In the genomic region with DNA sequence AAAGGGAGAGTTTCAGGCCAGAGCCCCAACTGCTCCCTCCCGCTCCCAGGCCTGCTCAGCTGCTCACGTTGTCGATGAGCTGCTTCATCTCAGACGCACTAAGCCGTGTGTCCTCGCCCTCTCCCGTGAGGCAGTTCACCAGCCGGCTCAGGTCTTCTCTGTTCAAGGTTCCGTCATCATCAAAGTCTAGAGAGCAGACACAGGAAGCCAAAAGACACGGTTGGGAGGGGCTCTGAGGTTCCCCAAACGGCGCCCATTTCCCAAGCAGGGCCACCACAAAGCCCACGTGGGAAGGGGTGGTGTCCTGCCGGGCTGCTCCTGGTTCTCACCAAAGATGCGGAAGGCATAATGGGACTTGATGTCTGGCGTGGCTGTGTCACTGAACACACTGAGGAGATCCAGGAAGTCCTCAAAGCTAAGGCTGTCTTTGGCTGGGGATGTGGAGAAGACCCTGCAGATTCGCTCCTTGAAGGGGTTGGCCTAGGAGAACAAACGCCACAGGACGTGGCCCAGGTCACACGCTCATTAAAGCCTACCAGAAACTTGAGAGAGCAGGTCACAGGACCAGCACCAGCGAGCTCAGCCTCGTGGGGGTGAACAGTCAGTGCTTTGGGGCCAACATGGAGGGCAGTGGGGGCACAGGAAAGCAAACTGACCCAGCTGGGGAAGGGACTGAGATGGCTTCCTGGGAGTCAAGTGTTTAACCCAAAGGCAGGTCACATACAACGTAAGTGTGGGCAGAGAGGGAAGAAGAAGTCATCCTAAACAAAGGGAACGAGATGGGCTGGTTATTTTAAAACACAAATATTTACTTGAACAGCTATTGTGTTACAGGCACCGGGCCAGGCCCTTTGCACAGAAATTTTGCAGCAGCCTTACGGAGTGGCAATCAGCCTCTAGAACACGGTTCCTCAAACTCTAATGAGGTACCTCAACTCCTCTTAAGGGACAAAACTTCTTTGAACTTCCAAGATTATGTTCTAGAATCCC, we compare ENCODE assay signal across 8 cellular contexts. TPM values are rescaled to one million over a fixed set of nuclear protein-coding genes. Genes with fewer than 3 reads are reported as not detected.
DNase-seq lines count a peak whose midpoint lies in the region; ATAC-seq and TF ChIP-seq lines count a peak whose summit lies in the region.

No MANE protein-coding gene starts in this region.

- H3K4me3 Mint-ChIP-seq in activated CD8-positive, alpha-beta T cell treated with anti-CD3 and anti-CD28 coated beads for 36 hours, result peak overlapping the region; percentile 99

- peak overlapping the region; percentile 89; the same call in 1 of the 2 replicates for H3K4me2 ChIP-seq in HCT116 (ENCODE audit: low read length)

- ATAC-seq in HCT116, result no peak
- peak; percentile 62 for ATAC-seq in activated CD8-positive, alpha-beta T cell treated with anti-CD3 and anti-CD28 coated beads for 36 hours
- ATAC-seq in esophagus mucosa, result peak; percentile 20
- ATAC-seq in GM19467 (IDR thresholded peaks at IDR 0.05; ENCODE audit: unreplicated experiment), result no peak

- H3K79me2 ChIP-seq in HCT116 (ENCODE audit: insufficient read depth, low read length), result peaks cover 15% of the 10 kb centered on the region

- H3K9me3 Mint-ChIP-seq in activated CD8-positive, alpha-beta T cell treated with anti-CD3 and anti-CD28 coated beads for 36 hours, result no peaks in the 10 kb centered on the region

- RAD21 ChIA-PET in HCT116 (lab: Charles Lee; ENCODE audit: low non-redundant PET in 1 of 2, low total read pairs in 2 of 2, uncharacterized antibody in 2 of 2, unreplicated experiment in 2 of 2), result no interaction called here

- BruUV-seq in HCT116 (replicated peaks; lab: Mats Ljungman, UMichigan), result no TSS peak

- no peak for TF ChIP-seq CTCF in HCT116 (IDR thresholded peaks at IDR 0.05 in 2 of 3, conservative IDR thresholded peaks at IDR 0.05 in 1 of 3; ENCODE audit: borderline replicate concordance in 1 of 3, insufficient read depth in 1 of 3, low read depth in 2 of 3, low read length in 2 of 3)
- TF ChIP-seq CTCF in activated CD8-positive, alpha-beta T cell treated with anti-CD3 and anti-CD28 coated beads for 36 hours (IDR thresholded peaks at IDR 0.05), result no peak

- no peaks in the 10 kb centered on the region for H3K9me2 ChIP-seq in HCT116 (ENCODE audit: insufficient read depth)

- peaks cover 45% of the 10 kb centered on the region for H3K4me1 Mint-ChIP-seq in activated CD8-positive, alpha-beta T cell treated with anti-CD3 and anti-CD28 coated beads for 36 hours (ENCODE audit: low read depth)

- DNase-seq in HCT116 (ENCODE audit: low read depth, low spot score) (no peak), ecto neural progenitor cell (ENCODE audit: low spot score) (no peak), RPMI8226 (no peak), MG63 (no peak)
- peak; percentile 84 for DNase-seq in activated CD8-positive, alpha-beta T cell treated with anti-CD3 and anti-CD28 coated beads for 36 hours
- DNase-seq in stimulated activated CD4-positive, alpha-beta T cell treated with anti-CD3 and anti-CD28 coated beads, Interleukin-4, amount 100 ng/mL, for 48 hours (ENCODE audit: low read depth in 2 of 2), result peak; percentile 50 to 51

- intact Hi-C loops in HCT116 (cut with micrococcal nuclease), result no loop called here
- intact Hi-C loops in activated CD8-positive, alpha-beta T cell treated with anti-CD3 and anti-CD28 coated beads for 36 hours (cut with micrococcal nuclease), result loop anchor here (5.0 kb wide), 1 partner anchor 36 kb away; a partner anchor contains a TSS

- H3K9ac ChIP-seq in HCT116 (ENCODE audit: low read length), result no peak overlapping the region

- no peak overlapping the region for H3K27ac ChIP-seq in HCT116 (ENCODE audit: low read depth, low read length)

- CTCF ChIA-PET in HCT116 (lab: Charles Lee), result interaction anchor here (2.7 kb wide), 1 partner anchor 17 kb away, joined by 15 read pairs; no protein-coding TSS in a partner anchor
- CTCF ChIA-PET in activated CD8-positive, alpha-beta T cell treated with anti-CD3 and anti-CD28 coated beads for 36 hours (lab: Charles Lee), result interaction anchor here (1.0 to 4.5 kb wide), 9 partner anchors 10 to 700 kb away, joined by 3 to 24 read pairs (median 4); a partner anchor contains a TSS

- no peaks in the 10 kb centered on the region for H3K27me3 Mint-ChIP-seq in activated CD8-positive, alpha-beta T cell treated with anti-CD3 and anti-CD28 coated beads for 36 hours

- H3K36me3 ChIP-seq in HCT116 (ENCODE audit: control insufficient read depth in 1 of 2, insufficient read depth in 2 of 2, low read length in 2 of 2), result peaks cover 20 to 35% of the 10 kb centered on the region in 2 experiments
- peaks cover 52% of the 10 kb centered on the region for H3K36me3 ChIP-seq in MG63

- POLR2A ChIA-PET in HCT116 (lab: Charles Lee), result no interaction called here
- POLR2A ChIA-PET in activated CD8-positive, alpha-beta T cell treated with anti-CD3 and anti-CD28 coated beads for 36 hours (lab: Charles Lee), result interaction anchor here (0.6 to 3.3 kb wide), 10 partner anchors 9 to 167 kb away, joined by 3 to 13 read pairs (median 4); a partner anchor contains a TSS

- no peak for TF ChIP-seq RAD21 in HCT116 (IDR thresholded peaks at IDR 0.05; ENCODE audit: low read depth)

- H3K36me3 Mint-ChIP-seq in activated CD8-positive, alpha-beta T cell treated with anti-CD3 and anti-CD28 coated beads for 36 hours (ENCODE audit: low read depth), result peaks cover 38% of the 10 kb centered on the region

- no peak overlapping the region for H2AFZ ChIP-seq in HCT116 (ENCODE audit: low read depth, low read length, poor library complexity, severe bottlenecking)

- peak overlapping the region; percentile 94 for H3K27ac Mint-ChIP-seq in activated CD8-positive, alpha-beta T cell treated with anti-CD3 and anti-CD28 coated beads for 36 hours

- H3K9me3 ChIP-seq in HCT116 (ENCODE audit: control insufficient read depth in 1 of 2, insufficient read depth in 1 of 2, low read depth in 1 of 2, low read length in 2 of 2), result no peaks in the 10 kb centered on the region
- no peaks in the 10 kb centered on the region for H3K9me3 ChIP-seq in MG63

- H3K4me1 ChIP-seq in HCT116 (ENCODE audit: control insufficient read depth in 1 of 2, insufficient read depth in 2 of 2, low read length in 2 of 2), result peaks cover 9 to 34% of the 10 kb centered on the region in 2 experiments; a peak in 3 of 4 replicates

- H4K20me1 ChIP-seq in HCT116 (ENCODE audit: insufficient read depth), result no peaks in the 10 kb centered on the region

- no peak for TF ChIP-seq POLR2A in HCT116 (IDR thresholded peaks at IDR 0.05; ENCODE audit: borderline replicate concordance, extremely low read depth, insufficient read depth, insufficient read length)

- no peak overlapping the region for H3K4me3 ChIP-seq in HCT116 (replicated peaks in 1 of 2; ENCODE audit: low read depth in 1 of 2, low read length in 2 of 2)
- H3K4me3 ChIP-seq in MG63, result no peak overlapping the region

- no peaks in the 10 kb centered on the region for H3K27me3 ChIP-seq in HCT116 (ENCODE audit: insufficient read depth, low read length)
- no peaks in the 10 kb centered on the region for H3K27me3 ChIP-seq in MG63

TF ChIP-seq in HCT116, 20 proteins besides CTCF, POLR2A, EP300 and RAD21:
- TF ChIP-seq CEBPB (IDR thresholded peaks at IDR 0.05; ENCODE audit: low read depth), result no peak
- TF ChIP-seq EGR1 (IDR thresholded peaks at IDR 0.05; ENCODE audit: low read depth), result no peak

RNA-seq across cellular contexts. Expression of a gene that starts 2.4 kb away (rescaled TPM):
- total RNA-seq in HCT116 (2021; ENCODE audit: unreplicated experiment), result 92.7 TPM
- 261 and 304 TPM in 2 replicates for polyA plus RNA-seq in HCT116 (2012)
- total RNA-seq in activated CD8-positive, alpha-beta T cell treated with anti-CD3 and anti-CD28 coated beads for 36 hours, result 100 to 1,000 TPM; 151 to 154 TPM
- total RNA-seq in esophagus mucosa, result 118 TPM
- total RNA-seq in MG63 (2014; rRNA removed; shearing (Covaris generic); ENCODE audit: low replicate concordance), result 48.7 and 158 TPM in 2 replicates

RNA-seq across cellular contexts. Expression of a gene that starts 2.7 kb away (rescaled TPM):
- total RNA-seq in HCT116 (2021; ENCODE audit: unreplicated experiment), result 15.4 TPM
- 8.6 and 12.6 TPM in 2 replicates for polyA plus RNA-seq in HCT116 (2012)
- total RNA-seq in activated CD8-positive, alpha-beta T cell treated with anti-CD3 and anti-CD28 coated beads for 36 hours, result 1 to 10 TPM; 5.2 to 6.4 TPM
- total RNA-seq in esophagus mucosa, result 6.5 TPM
- 0.86 and 6.4 TPM in 2 replicates for total RNA-seq in MG63 (2014; rRNA removed; shearing (Covaris generic); ENCODE audit: low replicate concordance)

RNA-seq across cellular contexts. Expression of a gene that starts 18.0 kb away (rescaled TPM):
- total RNA-seq in HCT116 (2021; ENCODE audit: unreplicated experiment) (1.0 TPM), esophagus mucosa (not detected)
- polyA plus RNA-seq in HCT116 (2012), result 0.95 and 1.8 TPM in 2 replicates
- 1 to 10 TPM in 1 of 2 experiments, under 1 TPM in 1; 0.20 to 1.1 TPM for total RNA-seq in activated CD8-positive, alpha-beta T cell treated with anti-CD3 and anti-CD28 coated beads for 36 hours
- total RNA-seq in MG63 (2014; rRNA removed; shearing (Covaris generic); ENCODE audit: low replicate concordance), result 0.07 TPM in 1 of 2 replicates, not detected in the other

RNA-seq across cellular contexts. Expression of a gene that starts 30.2 kb away (rescaled TPM):
- total RNA-seq in HCT116 (2021; ENCODE audit: unreplicated experiment) (98.6 TPM), esophagus mucosa (216 TPM)
- polyA plus RNA-seq in HCT116 (2012), result 180 and 260 TPM in 2 replicates
- 1 to 10 TPM; 5.3 to 6.2 TPM for total RNA-seq in activated CD8-positive, alpha-beta T cell treated with anti-CD3 and anti-CD28 coated beads for 36 hours
- total RNA-seq in MG63 (2014; rRNA removed; shearing (Covaris generic); ENCODE audit: low replicate concordance), result 3.7 and 19.0 TPM in 2 replicates

RNA-seq across cellular contexts. Expression of a gene that starts 34.1 kb away (rescaled TPM):
- total RNA-seq in HCT116 (2021; ENCODE audit: unreplicated experiment), result 72.7 TPM
- 45.2 and 52.8 TPM in 2 replicates for polyA plus RNA-seq in HCT116 (2012)
- 10 to 100 TPM; 22.2 to 23.1 TPM for total RNA-seq in activated CD8-positive, alpha-beta T cell treated with anti-CD3 and anti-CD28 coated beads for 36 hours
- 41.0 TPM for total RNA-seq in esophagus mucosa
- total RNA-seq in MG63 (2014; rRNA removed; shearing (Covaris generic); ENCODE audit: low replicate concordance), result 83.1 and 134 TPM in 2 replicates

Comparison
In these comparisons a context has a peak if more than half of its experiments do, and no peak if none do; other contexts are left out.
1. ATAC-seq: peak in activated CD8-positive, alpha-beta T cell treated with anti-CD3 and anti-CD28 coated beads for 36 hours (single experiment) and esophagus mucosa (single experiment); none in HCT116 (single experiment) and GM19467 (single experiment).
2. DNase-seq: peak in activated CD8-positive, alpha-beta T cell treated with anti-CD3 and anti-CD28 coated beads for 36 hours (single experiment) and stimulated activated CD4-positive, alpha-beta T cell treated with anti-CD3 and anti-CD28 coated beads, Interleukin-4, amount 100 ng/mL, for 48 hours (2 of 2); none in HCT116 (single experiment), ecto neural progenitor cell (single experiment), RPMI8226 (single experiment) and MG63 (single experiment).